Comparison of ENCODE assay signal across 11 cellular contexts in the genomic region with DNA sequence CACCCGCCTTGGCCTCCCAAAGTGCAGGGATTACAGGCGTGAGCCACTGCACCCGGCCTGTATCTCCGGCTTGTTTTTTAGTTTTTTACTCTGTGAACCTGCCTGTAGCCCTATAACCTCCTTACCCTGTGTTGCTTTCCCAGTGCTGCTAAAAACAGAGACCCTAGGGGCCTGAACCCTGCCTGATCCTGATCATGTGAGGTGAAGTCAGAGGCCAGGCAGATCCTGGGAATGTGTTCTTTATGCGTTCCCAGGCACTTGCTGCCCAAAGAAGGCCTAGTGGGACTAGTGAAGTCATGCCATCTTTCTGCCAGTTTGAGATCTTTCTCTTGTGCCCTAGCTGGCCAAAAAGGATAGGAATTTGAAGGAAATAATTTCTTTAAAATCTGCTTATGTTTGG. TPM values are rescaled to one million over a fixed set of nuclear protein-coding genes. Genes with fewer than 3 reads are reported as not detected.
A peak's percentile ranks its signal among the peaks of the same experiment; 100 is the strongest.
DNase-seq lines count a peak whose midpoint lies in the region; ATAC-seq, FAIRE-seq and TF ChIP-seq lines count a peak whose summit lies in the region.
"Had no signal": no experiment of that assay in that cellular context is flagged by ENCODE, and none has a peak within 500 bp of the region (broad histone marks: within the 10 kb centered on the region; RNA-seq: fewer than 3 reads in every experiment).

No MANE protein-coding gene starts in this region.

- no peaks in the 10 kb centered on the region for H3K9me3 Mint-ChIP-seq in activated CD8-positive, alpha-beta memory T cell treated with anti-CD3 and anti-CD28 coated beads, Interleukin-2, amount 10 ng/mL, durations not matched to agents 7 days and 5 days (ENCODE audit: low read depth)

- H3K27ac ChIP-seq in endothelial cell of umbilical vein (ENCODE audit: insufficient read depth, low read depth, low read length): no peak overlapping the region
- H3K27ac ChIP-seq in transverse colon: no peak overlapping the region
- H3K27ac ChIP-seq in effector memory CD4-positive, alpha-beta T cell (ENCODE audit: insufficient read depth, low read length, poor library complexity, severe bottlenecking): no peak overlapping the region

- H3K4me1 ChIP-seq in endothelial cell of umbilical vein (ENCODE audit: control insufficient read depth, extremely low read depth, insufficient read depth, low read length): peaks cover 32% of the 10 kb centered on the region
- H3K4me1 ChIP-seq in transverse colon: peaks cover 10 to 30% (median 17%) of the 10 kb centered on the region in 4 donors
- peaks cover 13% of the 10 kb centered on the region for H3K4me1 ChIP-seq in effector memory CD4-positive, alpha-beta T cell (ENCODE audit: control insufficient read depth, insufficient read depth, low read length, poor library complexity, severe bottlenecking)

- TF ChIP-seq EP300 in transverse colon (IDR thresholded peaks at IDR 0.05; ENCODE audit: low read depth): peak; percentile 25

- TF ChIP-seq CTCF in endothelial cell of umbilical vein (IDR thresholded peaks at IDR 0.05; ENCODE audit: extremely low read depth in 1 of 2, insufficient read depth in 1 of 2, low read depth in 1 of 2, low read length in 2 of 2) (no peak), transverse colon (IDR thresholded peaks at IDR 0.05) (no peak)

- H3K4me1 Mint-ChIP-seq in activated CD8-positive, alpha-beta memory T cell treated with anti-CD3 and anti-CD28 coated beads, Interleukin-2, amount 10 ng/mL, durations not matched to agents 7 days and 5 days: peaks cover 31% of the 10 kb centered on the region

- no TSS peak for BruUV-seq in endothelial cell of umbilical vein (replicated peaks; lab: Mats Ljungman, UMichigan)

- POLR2A ChIA-PET in endothelial cell of umbilical vein (lab: Charles Lee): no interaction called here

- peaks cover 43% of the 10 kb centered on the region for H3K36me3 Mint-ChIP-seq in activated CD8-positive, alpha-beta memory T cell treated with anti-CD3 and anti-CD28 coated beads, Interleukin-2, amount 10 ng/mL, durations not matched to agents 7 days and 5 days

- no peak overlapping the region for H3K4me2 ChIP-seq in endothelial cell of umbilical vein (ENCODE audit: insufficient read depth, low read length)

- H3K36me3 ChIP-seq in endothelial cell of umbilical vein (ENCODE audit: control insufficient read depth in 2 of 2, extremely low read depth in 1 of 2, insufficient read depth in 2 of 2, low read length in 2 of 2): peaks cover 4 to 6% of the 10 kb centered on the region in 2 experiments
- peaks cover 0 to 33% (median 16%) of the 10 kb centered on the region in 4 donors for H3K36me3 ChIP-seq in transverse colon
- H3K36me3 ChIP-seq in effector memory CD4-positive, alpha-beta T cell (ENCODE audit: control insufficient read depth, insufficient read depth, low read length): peaks cover 35% of the 10 kb centered on the region

- CTCF ChIA-PET in activated CD8-positive, alpha-beta memory T cell treated with anti-CD3 and anti-CD28 coated beads, Interleukin-2, amount 10 ng/mL, durations not matched to agents 7 days and 5 days (lab: Charles Lee): no interaction called here
- CTCF ChIA-PET in endothelial cell of umbilical vein (lab: Charles Lee): interaction anchor here (1.2 kb wide), 1 partner anchor 20 kb away, joined by 5 read pairs; no protein-coding TSS in a partner anchor

- TF ChIP-seq POLR2A in endothelial cell of umbilical vein (IDR thresholded peaks at IDR 0.05; ENCODE audit: low read depth, low read length) (no peak), transverse colon (IDR thresholded peaks at IDR 0.05) (no peak)

- H3K9ac ChIP-seq in endothelial cell of umbilical vein (replicated peaks; ENCODE audit: extremely low read depth, insufficient read depth, low read length): no peak overlapping the region

- DNase-seq in activated CD8-positive, alpha-beta memory T cell treated with anti-CD3 and anti-CD28 coated beads, Interleukin-2, amount 10 ng/mL, durations not matched to agents 7 days and 5 days: no peak
- no peak for DNase-seq in activated CD8-positive, alpha-beta memory T cell treated with anti-CD3 and anti-CD28 coated beads, Interleukin-2, amount 50 U/mL, for 4 hours
- DNase-seq in endothelial cell of umbilical vein (ENCODE audit: low read depth, low spot score) (peak; percentile 53), mucosa of gallbladder (ENCODE audit: low spot score) (peak; percentile 11), transverse colon (no peak), NCI-H2029 treated with DMSO at 0.1 percent for 48 hours (lab: John Stamatoyannopoulos, UW) (no peak), pons (ENCODE audit: low spot score) (no peak)
- DNase-seq in effector memory CD4-positive, alpha-beta T cell: no peak
- DNase-seq: 8988T, kidney, occipital lobe had no signal

- WGBS in transverse colon (ENCODE audit: low coverage in 1 of 2), 2 donors: 76 to 80% methylated on average over 1 to 5 of the region's 5 CpGs

- no peak for ATAC-seq in activated CD8-positive, alpha-beta memory T cell treated with anti-CD3 and anti-CD28 coated beads, Interleukin-2, amount 10 ng/mL, durations not matched to agents 7 days and 5 days

- in situ Hi-C loops in transverse colon (cut with MboI; ENCODE audit: low pct_ligation_motif_present in 1 of 4, low pct_unique_long_range_greater_than_20kb in 1 of 4, low sequenced_read_pairs in 3 of 4): no loop called here

- H3K9me3 ChIP-seq in endothelial cell of umbilical vein (replicated peaks; ENCODE audit: control insufficient read depth, insufficient read depth, low read length): no peaks in the 10 kb centered on the region
- H3K9me3 ChIP-seq in transverse colon: no peaks in the 10 kb centered on the region
- H3K9me3 ChIP-seq in effector memory CD4-positive, alpha-beta T cell (ENCODE audit: control insufficient read depth, low read length): no peaks in the 10 kb centered on the region

- peaks cover 11% of the 10 kb centered on the region for H4K20me1 ChIP-seq in endothelial cell of umbilical vein (replicated peaks; ENCODE audit: control insufficient read depth, extremely low read depth, insufficient read depth, low read length)

- no peaks in the 10 kb centered on the region for H3K27me3 Mint-ChIP-seq in activated CD8-positive, alpha-beta memory T cell treated with anti-CD3 and anti-CD28 coated beads, Interleukin-2, amount 10 ng/mL, durations not matched to agents 7 days and 5 days

- peaks cover 82% of the 10 kb centered on the region for H3K79me2 ChIP-seq in endothelial cell of umbilical vein (ENCODE audit: control insufficient read depth, insufficient read depth, low read length)

- no peak for FAIRE-seq in endothelial cell of umbilical vein (lab: Jason Lieb, UNC)
- FAIRE-seq: kidney had no signal

- H3K27me3 ChIP-seq in endothelial cell of umbilical vein (ENCODE audit: control insufficient read depth in 2 of 2, insufficient read depth in 2 of 2, low read length in 2 of 2) (no peaks in the 10 kb centered on the region), transverse colon (no peaks in the 10 kb centered on the region)
- H3K27me3 ChIP-seq in effector memory CD4-positive, alpha-beta T cell (replicated peaks; ENCODE audit: control insufficient read depth, insufficient read depth, low read length, poor library complexity, severe bottlenecking): no peaks in the 10 kb centered on the region

- H3K27ac Mint-ChIP-seq in activated CD8-positive, alpha-beta memory T cell treated with anti-CD3 and anti-CD28 coated beads, Interleukin-2, amount 10 ng/mL, durations not matched to agents 7 days and 5 days: peak overlapping the region; percentile 32

- dilution Hi-C loops in endothelial cell of umbilical vein (cut with MboI; ENCODE audit: extremely low pct_ligation_motif_present, low sequenced_read_pairs): no loop called here

- no peaks in the 10 kb centered on the region for H3K9me1 ChIP-seq in endothelial cell of umbilical vein (replicated peaks; ENCODE audit: control insufficient read depth, extremely low read depth, insufficient read depth, low read length)

- no peak overlapping the region for H2AFZ ChIP-seq in endothelial cell of umbilical vein (ENCODE audit: low read depth, low read length)

- intact Hi-C loops in endothelial cell of umbilical vein (cut with micrococcal nuclease): loop anchor here (5.0 to 10.0 kb wide), 2 partner anchors 65 to 218 kb away; a partner anchor contains a TSS
- intact Hi-C loops in transverse colon (cut with DNase I; ENCODE audit: low total_unique reads): no loop called here

- no peak overlapping the region for H3K4me3 Mint-ChIP-seq in activated CD8-positive, alpha-beta memory T cell treated with anti-CD3 and anti-CD28 coated beads, Interleukin-2, amount 10 ng/mL, durations not matched to agents 7 days and 5 days

- H3K4me3 ChIP-seq in endothelial cell of umbilical vein (replicated peaks in 1 of 3; ENCODE audit: insufficient read depth in 1 of 3, low read depth in 1 of 3, low read length in 3 of 3) (no peak overlapping the region), transverse colon (no peak overlapping the region)
- no peak overlapping the region for H3K4me3 ChIP-seq in effector memory CD4-positive, alpha-beta T cell (ENCODE audit: insufficient read depth, low read depth, low read length, poor library complexity, severe bottlenecking)

RNA-seq across cellular contexts. Expression of a gene that starts 4.6 kb away (rescaled TPM):
- total RNA-seq in activated CD8-positive, alpha-beta memory T cell treated with anti-CD3 and anti-CD28 coated beads, Interleukin-2, amount 10 ng/mL, durations not matched to agents 7 days and 5 days: 100 to 1,000 TPM; 123 to 139 TPM
- total RNA-seq in endothelial cell of umbilical vein (89.2 and 91.9 TPM in 2 replicates), mucosa of gallbladder (55.4 TPM), transverse colon (100 to 1,000 TPM in 2 of 4 donors, 10 to 100 TPM in 2; 40.6 to 228 (median 110) TPM)
- polyA plus RNA-seq in endothelial cell of umbilical vein: 52.0 and 55.0 TPM in 2 replicates
- polyA plus RNA-seq in endothelial cell of umbilical vein (2011; cell fraction: cytosol; rRNA removed): 75.2 and 99.6 TPM in 2 replicates
- 64.5 and 65.2 TPM in 2 replicates for polyA plus RNA-seq in endothelial cell of umbilical vein (2011; cell fraction: nucleus; rRNA removed)
- polyA plus RNA-seq in endothelial cell of umbilical vein (2012): 102 and 120 TPM in 2 replicates
- 159 and 176 TPM in 2 replicates for polyA minus RNA-seq in endothelial cell of umbilical vein
- polyA minus RNA-seq in endothelial cell of umbilical vein (2011; cell fraction: cytosol; rRNA and poly(A)+ RNA removed): 80.3 TPM
- 38.4 and 54.0 TPM in 2 replicates for polyA minus RNA-seq in endothelial cell of umbilical vein (2011; cell fraction: nucleus; rRNA and poly(A)+ RNA removed)

RNA-seq across cellular contexts. Expression of a gene that starts 28.6 kb away (rescaled TPM):
- total RNA-seq in activated CD8-positive, alpha-beta memory T cell treated with anti-CD3 and anti-CD28 coated beads, Interleukin-2, amount 10 ng/mL, durations not matched to agents 7 days and 5 days: 10 to 100 TPM; 11.2 to 19.6 TPM
- total RNA-seq in endothelial cell of umbilical vein: 12.4 and 12.9 TPM in 2 replicates
- 20.3 and 24.9 TPM in 2 replicates for polyA plus RNA-seq in endothelial cell of umbilical vein
- polyA plus RNA-seq in endothelial cell of umbilical vein (2011; cell fraction: cytosol; rRNA removed): 19.2 and 19.6 TPM in 2 replicates
- 9.0 and 11.1 TPM in 2 replicates for polyA plus RNA-seq in endothelial cell of umbilical vein (2011; cell fraction: nucleus; rRNA removed)
- polyA plus RNA-seq in endothelial cell of umbilical vein (2012): 18.4 and 21.4 TPM in 2 replicates
- 22.9 and 23.2 TPM in 2 replicates for polyA minus RNA-seq in endothelial cell of umbilical vein
- 5.9 TPM for polyA minus RNA-seq in endothelial cell of umbilical vein (2011; cell fraction: cytosol; rRNA and poly(A)+ RNA removed)
- 3.1 and 5.6 TPM in 2 replicates for polyA minus RNA-seq in endothelial cell of umbilical vein (2011; cell fraction: nucleus; rRNA and poly(A)+ RNA removed)
- total RNA-seq in mucosa of gallbladder: 5.7 TPM
- 10 to 100 TPM in 1 of 4 donors, 1 to 10 TPM in 2, not detected in 1; 5.6 to 10.6 (median 7.2) TPM for total RNA-seq in transverse colon

RNA-seq across cellular contexts. Expression of a gene that starts 48.8 kb away (rescaled TPM):
- under 1 TPM; 0.33 to 0.99 TPM for total RNA-seq in activated CD8-positive, alpha-beta memory T cell treated with anti-CD3 and anti-CD28 coated beads, Interleukin-2, amount 10 ng/mL, durations not matched to agents 7 days and 5 days
- total RNA-seq in endothelial cell of umbilical vein: 25.7 and 26.9 TPM in 2 replicates
- 18.0 and 22.4 TPM in 2 replicates for polyA plus RNA-seq in endothelial cell of umbilical vein
- 23.3 and 24.7 TPM in 2 replicates for polyA plus RNA-seq in endothelial cell of umbilical vein (2011; cell fraction: cytosol; rRNA removed)
- 21.4 and 26.1 TPM in 2 replicates for polyA plus RNA-seq in endothelial cell of umbilical vein (2011; cell fraction: nucleus; rRNA removed)
- 20.2 and 25.0 TPM in 2 replicates for polyA plus RNA-seq in endothelial cell of umbilical vein (2012)
- polyA minus RNA-seq in endothelial cell of umbilical vein: 40.8 and 49.6 TPM in 2 replicates
- polyA minus RNA-seq in endothelial cell of umbilical vein (2011; cell fraction: cytosol; rRNA and poly(A)+ RNA removed): 0.51 TPM
- polyA minus RNA-seq in endothelial cell of umbilical vein (2011; cell fraction: nucleus; rRNA and poly(A)+ RNA removed): 14.7 and 17.6 TPM in 2 replicates
- 24.0 TPM for total RNA-seq in mucosa of gallbladder
- total RNA-seq in transverse colon: 1 to 10 TPM in 3 of 4 donors, under 1 TPM in 1; 0.60 to 4.1 (median 2.2) TPM

Comparison
In these comparisons a context has a peak if more than half of its experiments do, and no peak if none do; other contexts are left out.
1. DNase-seq: peak in endothelial cell of umbilical vein (single experiment) and mucosa of gallbladder (single experiment); none in activated CD8-positive, alpha-beta memory T cell treated with anti-CD3 and anti-CD28 coated beads, Interleukin-2, amount 10 ng/mL, durations not matched to agents 7 days and 5 days (single experiment), activated CD8-positive, alpha-beta memory T cell treated with anti-CD3 and anti-CD28 coated beads, Interleukin-2, amount 50 U/mL, for 4 hours (single experiment), transverse colon (single experiment), NCI-H2029 treated with DMSO at 0.1 percent for 48 hours (single experiment), pons (single experiment) and effector memory CD4-positive, alpha-beta T cell (0 of 3).